1 cellular context compared by ENCODE assay signal in the genomic region with DNA sequence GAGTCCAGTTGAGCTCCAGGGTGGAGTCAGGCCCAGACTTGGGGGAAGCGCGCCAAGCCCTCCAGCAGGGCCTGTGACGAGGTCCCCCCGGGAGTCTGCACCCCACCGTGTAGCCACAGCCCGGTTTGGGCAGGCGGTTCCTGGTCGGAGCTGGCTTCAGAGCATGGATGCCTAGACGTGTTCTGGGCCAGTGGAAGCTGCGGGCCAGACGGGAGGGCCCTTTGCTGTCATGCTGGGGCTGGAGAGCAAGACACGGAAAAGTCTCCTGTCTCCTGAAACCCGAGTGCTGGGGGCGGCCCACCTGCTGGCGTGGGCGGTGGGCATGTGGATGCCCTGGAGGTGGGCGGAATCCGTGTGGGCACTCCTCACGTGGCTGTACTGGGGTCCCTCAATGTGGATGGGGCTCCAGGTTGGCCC.
TF ChIP-seq lines count a peak whose summit lies in the region.

No MANE protein-coding gene starts in this region.

TF ChIP-seq in GM23338, 12 proteins besides CTCF, POLR2A, EP300 and RAD21 (continued from another document):
- TF ChIP-seq, protein P1, sequence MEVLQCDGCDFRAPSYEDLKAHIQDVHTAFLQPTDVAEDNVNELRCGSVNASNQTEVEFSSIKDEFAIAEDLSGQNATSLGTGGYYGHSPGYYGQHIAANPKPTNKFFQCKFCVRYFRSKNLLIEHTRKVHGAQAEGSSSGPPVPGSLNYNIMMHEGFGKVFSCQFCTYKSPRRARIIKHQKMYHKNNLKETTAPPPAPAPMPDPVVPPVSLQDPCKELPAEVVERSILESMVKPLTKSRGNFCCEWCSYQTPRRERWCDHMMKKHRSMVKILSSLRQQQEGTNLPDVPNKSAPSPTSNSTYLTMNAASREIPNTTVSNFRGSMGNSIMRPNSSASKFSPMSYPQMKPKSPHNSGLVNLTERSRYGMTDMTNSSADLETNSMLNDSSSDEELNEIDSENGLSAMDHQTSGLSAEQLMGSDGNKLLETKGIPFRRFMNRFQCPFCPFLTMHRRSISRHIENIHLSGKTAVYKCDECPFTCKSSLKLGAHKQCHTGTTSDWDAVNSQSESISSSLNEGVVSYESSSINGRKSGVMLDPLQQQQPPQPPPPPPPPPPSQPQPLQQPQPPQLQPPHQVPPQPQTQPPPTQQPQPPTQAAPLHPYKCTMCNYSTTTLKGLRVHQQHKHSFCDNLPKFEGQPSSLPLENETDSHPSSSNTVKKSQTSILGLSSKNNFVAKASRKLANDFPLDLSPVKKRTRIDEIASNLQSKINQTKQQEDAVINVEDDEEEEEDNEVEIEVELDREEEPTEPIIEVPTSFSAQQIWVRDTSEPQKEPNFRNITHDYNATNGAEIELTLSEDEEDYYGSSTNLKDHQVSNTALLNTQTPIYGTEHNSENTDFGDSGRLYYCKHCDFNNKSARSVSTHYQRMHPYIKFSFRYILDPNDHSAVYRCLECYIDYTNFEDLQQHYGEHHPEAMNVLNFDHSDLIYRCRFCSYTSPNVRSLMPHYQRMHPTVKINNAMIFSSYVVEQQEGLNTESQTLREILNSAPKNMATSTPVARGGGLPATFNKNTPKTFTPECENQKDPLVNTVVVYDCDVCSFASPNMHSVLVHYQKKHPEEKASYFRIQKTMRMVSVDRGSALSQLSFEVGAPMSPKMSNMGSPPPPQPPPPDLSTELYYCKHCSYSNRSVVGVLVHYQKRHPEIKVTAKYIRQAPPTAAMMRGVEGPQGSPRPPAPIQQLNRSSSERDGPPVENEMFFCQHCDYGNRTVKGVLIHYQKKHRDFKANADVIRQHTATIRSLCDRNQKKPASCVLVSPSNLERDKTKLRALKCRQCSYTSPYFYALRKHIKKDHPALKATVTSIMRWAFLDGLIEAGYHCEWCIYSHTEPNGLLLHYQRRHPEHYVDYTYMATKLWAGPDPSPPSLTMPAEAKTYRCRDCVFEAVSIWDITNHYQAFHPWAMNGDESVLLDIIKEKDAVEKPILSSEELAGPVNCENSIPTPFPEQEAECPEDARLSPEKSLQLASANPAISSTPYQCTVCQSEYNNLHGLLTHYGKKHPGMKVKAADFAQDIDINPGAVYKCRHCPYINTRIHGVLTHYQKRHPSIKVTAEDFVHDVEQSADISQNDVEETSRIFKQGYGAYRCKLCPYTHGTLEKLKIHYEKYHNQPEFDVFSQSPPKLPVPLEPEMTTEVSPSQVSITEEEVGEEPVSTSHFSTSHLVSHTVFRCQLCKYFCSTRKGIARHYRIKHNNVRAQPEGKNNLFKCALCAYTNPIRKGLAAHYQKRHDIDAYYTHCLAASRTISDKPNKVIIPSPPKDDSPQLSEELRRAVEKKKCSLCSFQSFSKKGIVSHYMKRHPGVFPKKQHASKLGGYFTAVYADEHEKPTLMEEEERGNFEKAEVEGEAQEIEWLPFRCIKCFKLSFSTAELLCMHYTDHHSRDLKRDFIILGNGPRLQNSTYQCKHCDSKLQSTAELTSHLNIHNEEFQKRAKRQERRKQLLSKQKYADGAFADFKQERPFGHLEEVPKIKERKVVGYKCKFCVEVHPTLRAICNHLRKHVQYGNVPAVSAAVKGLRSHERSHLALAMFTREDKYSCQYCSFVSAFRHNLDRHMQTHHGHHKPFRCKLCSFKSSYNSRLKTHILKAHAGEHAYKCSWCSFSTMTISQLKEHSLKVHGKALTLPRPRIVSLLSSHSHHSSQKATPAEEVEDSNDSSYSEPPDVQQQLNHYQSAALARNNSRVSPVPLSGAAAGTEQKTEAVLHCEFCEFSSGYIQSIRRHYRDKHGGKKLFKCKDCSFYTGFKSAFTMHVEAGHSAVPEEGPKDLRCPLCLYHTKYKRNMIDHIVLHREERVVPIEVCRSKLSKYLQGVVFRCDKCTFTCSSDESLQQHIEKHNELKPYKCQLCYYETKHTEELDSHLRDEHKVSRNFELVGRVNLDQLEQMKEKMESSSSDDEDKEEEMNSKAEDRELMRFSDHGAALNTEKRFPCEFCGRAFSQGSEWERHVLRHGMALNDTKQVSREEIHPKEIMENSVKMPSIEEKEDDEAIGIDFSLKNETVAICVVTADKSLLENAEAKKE (CRISPR knock-in tag; IDR thresholded peaks at IDR 0.05) = no peak
- TF ChIP-seq ZNF331 (CRISPR knock-in tag; IDR thresholded peaks at IDR 0.05; ENCODE audit: low read depth) = no peak
- TF ChIP-seq, protein P2, sequence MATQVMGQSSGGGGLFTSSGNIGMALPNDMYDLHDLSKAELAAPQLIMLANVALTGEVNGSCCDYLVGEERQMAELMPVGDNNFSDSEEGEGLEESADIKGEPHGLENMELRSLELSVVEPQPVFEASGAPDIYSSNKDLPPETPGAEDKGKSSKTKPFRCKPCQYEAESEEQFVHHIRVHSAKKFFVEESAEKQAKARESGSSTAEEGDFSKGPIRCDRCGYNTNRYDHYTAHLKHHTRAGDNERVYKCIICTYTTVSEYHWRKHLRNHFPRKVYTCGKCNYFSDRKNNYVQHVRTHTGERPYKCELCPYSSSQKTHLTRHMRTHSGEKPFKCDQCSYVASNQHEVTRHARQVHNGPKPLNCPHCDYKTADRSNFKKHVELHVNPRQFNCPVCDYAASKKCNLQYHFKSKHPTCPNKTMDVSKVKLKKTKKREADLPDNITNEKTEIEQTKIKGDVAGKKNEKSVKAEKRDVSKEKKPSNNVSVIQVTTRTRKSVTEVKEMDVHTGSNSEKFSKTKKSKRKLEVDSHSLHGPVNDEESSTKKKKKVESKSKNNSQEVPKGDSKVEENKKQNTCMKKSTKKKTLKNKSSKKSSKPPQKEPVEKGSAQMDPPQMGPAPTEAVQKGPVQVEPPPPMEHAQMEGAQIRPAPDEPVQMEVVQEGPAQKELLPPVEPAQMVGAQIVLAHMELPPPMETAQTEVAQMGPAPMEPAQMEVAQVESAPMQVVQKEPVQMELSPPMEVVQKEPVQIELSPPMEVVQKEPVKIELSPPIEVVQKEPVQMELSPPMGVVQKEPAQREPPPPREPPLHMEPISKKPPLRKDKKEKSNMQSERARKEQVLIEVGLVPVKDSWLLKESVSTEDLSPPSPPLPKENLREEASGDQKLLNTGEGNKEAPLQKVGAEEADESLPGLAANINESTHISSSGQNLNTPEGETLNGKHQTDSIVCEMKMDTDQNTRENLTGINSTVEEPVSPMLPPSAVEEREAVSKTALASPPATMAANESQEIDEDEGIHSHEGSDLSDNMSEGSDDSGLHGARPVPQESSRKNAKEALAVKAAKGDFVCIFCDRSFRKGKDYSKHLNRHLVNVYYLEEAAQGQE (IDR thresholded peaks at IDR 0.05; ENCODE audit: unreplicated experiment) = no peak
- TF ChIP-seq STAT1 (IDR thresholded peaks at IDR 0.05; ENCODE audit: unreplicated experiment) = no peak
- no peak for TF ChIP-seq EZH2phosphoT487 (IDR thresholded peaks at IDR 0.05; ENCODE audit: unreplicated experiment)
TF ChIP-seq in GM23338: peak in this region for 0.
